Comparison of ENCODE assay signal across 1 cellular context in genomic region chr5:131977212-131977604, GRCh38.
TF ChIP-seq lines count a peak whose summit lies in the region.

No MANE protein-coding gene starts in this region.

TF ChIP-seq in K562, 482 proteins besides CTCF, POLR2A, EP300 and RAD21 (continued from another document):
- peak; percentile 23; the same call in 1 of the 2 replicates for TF ChIP-seq ATF3 (IDR thresholded peaks at IDR 0.05)
- TF ChIP-seq ATF3 (CRISPR knock-in tag; conservative IDR thresholded peaks at IDR 0.05): no peak
TF ChIP-seq in K562: peak in this region for 2.
